Comparison of ENCODE assay signal across 8 cellular contexts in the genomic region with DNA sequence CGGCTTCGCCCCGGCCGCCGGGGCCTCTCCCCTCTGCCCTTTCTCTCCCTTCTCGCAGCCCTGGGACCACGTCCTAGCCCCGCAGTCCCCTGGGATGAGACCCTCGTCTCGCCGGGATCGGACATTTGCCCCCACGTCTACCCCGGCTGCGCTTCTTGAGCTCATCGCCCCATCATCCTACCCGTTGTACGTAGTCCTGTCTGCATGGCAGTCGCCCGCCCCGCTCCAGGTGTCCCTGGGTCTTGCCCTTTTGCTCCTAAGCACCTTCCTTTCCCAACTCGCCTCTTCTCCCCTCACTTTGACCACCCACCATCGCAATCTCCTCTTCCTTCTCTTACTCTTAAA. TPM values are rescaled to one million over a fixed set of nuclear protein-coding genes. Genes with fewer than 3 reads are reported as not detected.
DNase-seq lines count a peak whose midpoint lies in the region; ATAC-seq and FAIRE-seq lines count a peak whose summit lies in the region.

No MANE protein-coding gene starts in this region.

- WGBS in small intestine, 3 donors = 6 to 11% (median 7%) methylated on average over 19 to 23 of the region's 23 CpGs

- no peaks in the 10 kb centered on the region for H3K9me3 Mint-ChIP-seq in activated naive CD8-positive, alpha-beta T cell (ENCODE audit: low read depth)

- H3K4me1 ChIP-seq in iPS-15b (ENCODE audit: control insufficient read depth, insufficient read depth, low read length) (peaks cover 3% of the 10 kb centered on the region), small intestine (ENCODE audit: control insufficient read depth in 2 of 2, insufficient read depth in 1 of 2, low read depth in 1 of 2, low read length in 1 of 2) (peaks cover 0 to 4% of the 10 kb centered on the region in 2 donors)

- H3K9me3 ChIP-seq in iPS-15b (ENCODE audit: control insufficient read depth, insufficient read depth, low read length) = no peaks in the 10 kb centered on the region
- H3K9me3 ChIP-seq in small intestine (ENCODE audit: control insufficient read depth, low read depth) = no peaks in the 10 kb centered on the region

- H3K4me3 Mint-ChIP-seq in activated naive CD8-positive, alpha-beta T cell = peak overlapping the region; percentile 95

- peaks cover 47% of the 10 kb centered on the region for H3K4me1 Mint-ChIP-seq in activated naive CD8-positive, alpha-beta T cell (ENCODE audit: low read depth)

- DNase-seq in Daoy (ENCODE audit: low read depth) (peak; percentile 42), small intestine (no peak), hippocampal formation (lab: John Stamatoyannopoulos, UW) (no peak), KG1 (lab: John Stamatoyannopoulos, UW) (no peak)

- no peak for FAIRE-seq in small intestine (lab: Jason Lieb, UNC)

- H3K27me3 ChIP-seq in iPS-15b (ENCODE audit: control insufficient read depth, insufficient read depth, low read length) (no peaks in the 10 kb centered on the region), small intestine (ENCODE audit: control insufficient read depth in 2 of 2, insufficient read depth in 2 of 2, low read length in 2 of 2) (no peaks in the 10 kb centered on the region)

- H3K9ac ChIP-seq in iPS-15b (ENCODE audit: low read depth, low read length) = peak overlapping the region; percentile 76

- H3K36me3 Mint-ChIP-seq in activated naive CD8-positive, alpha-beta T cell = no peaks in the 10 kb centered on the region

- peak; percentile 3 for ATAC-seq in HG03342 (IDR thresholded peaks at IDR 0.05; ENCODE audit: unreplicated experiment)
- ATAC-seq in GM19035 (IDR thresholded peaks at IDR 0.05; ENCODE audit: unreplicated experiment) = no peak

- H3K27me3 Mint-ChIP-seq in activated naive CD8-positive, alpha-beta T cell = peaks cover 2% of the 10 kb centered on the region

- H3K4me3 ChIP-seq in iPS-15b (ENCODE audit: low read depth, low read length) = peak overlapping the region; percentile 91
- H3K4me3 ChIP-seq in small intestine (ENCODE audit: low read depth in 1 of 2, low read length in 2 of 2) = peak overlapping the region; percentile 49 to 84

- peak overlapping the region; percentile 82 for H3K27ac Mint-ChIP-seq in activated naive CD8-positive, alpha-beta T cell

- peak overlapping the region in 1 of 2 donors; percentile 33 for H3K27ac ChIP-seq in small intestine (ENCODE audit: low read depth in 1 of 2, low read length in 1 of 2)

- H3K36me3 ChIP-seq in iPS-15b (ENCODE audit: control insufficient read depth, insufficient read depth, low read length) (peaks cover 3% of the 10 kb centered on the region), small intestine (ENCODE audit: control insufficient read depth in 2 of 2, insufficient read depth in 2 of 2, low read length in 2 of 2) (no peaks in the 10 kb centered on the region)

RNA-seq across cellular contexts. Expression of a gene that starts 0.6 kb away (rescaled TPM):
- 73.3 and 87.1 TPM in 2 replicates for total RNA-seq in Daoy (2014; rRNA removed; shearing (Covaris generic))
- 1 to 10 TPM in 1 of 3 donors, under 1 TPM in 2; 0.22 to 7.8 (median 0.54) TPM for polyA plus RNA-seq in small intestine
